8 cellular contexts compared by ENCODE assay signal in genomic region chr1:3069491-3070303, GRCh38.
DNase-seq lines count a peak whose midpoint lies in the region; ATAC-seq and TF ChIP-seq lines count a peak whose summit lies in the region.

No MANE protein-coding gene starts in this region.

- DNase-seq in D341Med (ENCODE audit: low spot score): peak; percentile 61
- DNase-seq in NCI-H1092 (lab: John Stamatoyannopoulos, UW): peak; percentile 34
- peak; percentile 57 for DNase-seq in choroid plexus epithelial cell (ENCODE audit: low read depth)
- DNase-seq in left kidney (ENCODE audit: low read depth, low spot score): peak; percentile 89
- DNase-seq in stimulated activated naive CD8-positive, alpha-beta T cell treated with anti-CD3 and anti-CD28 coated beads, Interleukin-15, amount 100 ng/mL, for 72 hours: peak; percentile 31 to 32
- no peak for DNase-seq in NCI-H146 treated with DMSO at 0.1 percent for 48 hours (lab: John Stamatoyannopoulos, UW; ENCODE audit: unreplicated experiment)

- H3K4me1 Mint-ChIP-seq in stimulated activated naive CD8-positive, alpha-beta T cell treated with anti-CD3 and anti-CD28 coated beads, Interleukin-15, amount 100 ng/mL, for 72 hours: peaks cover 7% of the 10 kb centered on the region

- peak overlapping the region; percentile 51 for H3K4me3 ChIP-seq in choroid plexus epithelial cell (ENCODE audit: low read depth, low read length)

- ATAC-seq in stimulated activated naive CD8-positive, alpha-beta T cell treated with anti-CD3 and anti-CD28 coated beads, Interleukin-15, amount 100 ng/mL, for 72 hours: peak; percentile 53
- ATAC-seq in HG03521 (IDR thresholded peaks at IDR 0.05; ENCODE audit: unreplicated experiment) (no peak), HG02870 (IDR thresholded peaks at IDR 0.05; ENCODE audit: unreplicated experiment) (no peak)

- H3K4me3 Mint-ChIP-seq in stimulated activated naive CD8-positive, alpha-beta T cell treated with anti-CD3 and anti-CD28 coated beads, Interleukin-15, amount 100 ng/mL, for 72 hours: peak overlapping the region; percentile 73

- H3K9me3 Mint-ChIP-seq in stimulated activated naive CD8-positive, alpha-beta T cell treated with anti-CD3 and anti-CD28 coated beads, Interleukin-15, amount 100 ng/mL, for 72 hours: no peaks in the 10 kb centered on the region

- peak; percentile 56 for TF ChIP-seq CTCF in choroid plexus epithelial cell (conservative IDR thresholded peaks at IDR 0.05; ENCODE audit: low read depth, low read length)

- H3K27ac Mint-ChIP-seq in stimulated activated naive CD8-positive, alpha-beta T cell treated with anti-CD3 and anti-CD28 coated beads, Interleukin-15, amount 100 ng/mL, for 72 hours: peak overlapping the region in 1 of 2 donors; percentile 78

- H3K27me3 Mint-ChIP-seq in stimulated activated naive CD8-positive, alpha-beta T cell treated with anti-CD3 and anti-CD28 coated beads, Interleukin-15, amount 100 ng/mL, for 72 hours: peaks cover 82% of the 10 kb centered on the region
